1 cellular context compared by ENCODE assay signal in the genomic region with DNA sequence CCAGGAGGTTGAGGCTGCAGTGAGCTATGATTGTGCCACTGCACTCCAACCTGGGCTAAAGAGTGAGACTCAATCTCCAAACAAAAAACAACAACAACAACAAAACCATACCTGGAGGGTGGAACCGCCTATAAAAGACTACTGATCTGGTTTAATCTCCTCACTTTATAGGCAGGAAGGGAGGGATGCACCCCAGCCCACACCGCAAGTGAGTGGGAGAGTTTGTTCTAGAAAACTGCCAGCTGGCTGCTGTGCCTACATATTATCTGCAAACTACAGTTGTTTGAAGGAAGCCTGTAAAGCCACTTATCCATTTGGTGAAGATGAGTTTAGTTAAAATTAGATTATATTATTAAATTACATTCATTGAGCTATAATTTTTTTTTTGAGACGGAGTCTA.
TF ChIP-seq lines count a peak whose summit lies in the region.

No MANE protein-coding gene starts in this region.

TF ChIP-seq in K562, 482 proteins besides CTCF, POLR2A, EP300 and RAD21 (continued from another document):
- TF ChIP-seq, protein P1, sequence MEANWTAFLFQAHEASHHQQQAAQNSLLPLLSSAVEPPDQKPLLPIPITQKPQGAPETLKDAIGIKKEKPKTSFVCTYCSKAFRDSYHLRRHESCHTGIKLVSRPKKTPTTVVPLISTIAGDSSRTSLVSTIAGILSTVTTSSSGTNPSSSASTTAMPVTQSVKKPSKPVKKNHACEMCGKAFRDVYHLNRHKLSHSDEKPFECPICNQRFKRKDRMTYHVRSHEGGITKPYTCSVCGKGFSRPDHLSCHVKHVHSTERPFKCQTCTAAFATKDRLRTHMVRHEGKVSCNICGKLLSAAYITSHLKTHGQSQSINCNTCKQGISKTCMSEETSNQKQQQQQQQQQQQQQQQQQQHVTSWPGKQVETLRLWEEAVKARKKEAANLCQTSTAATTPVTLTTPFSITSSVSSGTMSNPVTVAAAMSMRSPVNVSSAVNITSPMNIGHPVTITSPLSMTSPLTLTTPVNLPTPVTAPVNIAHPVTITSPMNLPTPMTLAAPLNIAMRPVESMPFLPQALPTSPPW (CRISPR knock-in tag; IDR thresholded peaks at IDR 0.05): peak; percentile 27; the same call in 1 of the 2 replicates
